In the genomic region with DNA sequence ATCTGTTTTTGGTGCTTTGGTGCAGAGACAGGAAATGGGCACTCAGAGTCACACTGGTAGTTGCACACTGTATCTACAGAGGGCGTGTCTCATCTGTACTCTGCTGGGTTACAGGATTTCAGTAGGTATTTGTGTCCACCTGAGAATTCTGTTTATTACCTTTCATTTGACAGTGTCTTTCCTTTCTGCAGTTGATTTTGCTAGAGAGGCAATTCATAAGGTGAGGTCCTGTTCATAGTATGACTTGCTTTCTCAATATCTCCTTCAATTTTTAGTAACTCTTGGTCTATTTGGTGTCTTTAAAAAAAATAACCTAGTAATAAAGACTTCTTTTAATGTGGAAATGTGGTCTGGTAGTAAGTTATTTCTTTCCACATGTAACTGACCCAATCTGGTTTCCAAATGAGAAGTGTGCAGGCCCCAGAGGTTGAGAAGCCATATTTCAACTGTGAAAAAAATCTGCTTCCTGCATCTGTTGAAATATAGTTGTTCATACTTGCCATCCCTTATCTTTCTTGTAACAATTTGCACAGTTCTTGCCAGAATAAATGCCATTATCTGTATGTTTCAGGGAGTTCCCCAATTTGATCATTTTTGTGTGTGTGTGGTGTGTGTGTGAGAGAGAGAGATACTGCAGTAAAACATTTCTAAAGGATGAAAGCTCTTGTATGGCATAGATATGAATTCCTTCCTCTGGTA, we compare ENCODE assay signal across 1 cellular context.
TF ChIP-seq lines count a peak whose summit lies in the region.

No MANE protein-coding gene starts in this region.

TF ChIP-seq in K562, 482 proteins besides CTCF, POLR2A, EP300 and RAD21 (continued from another document and continues in another):
- TF ChIP-seq CHD1 (IDR thresholded peaks at IDR 0.05; ENCODE audit: low read length) (no peak), GTF2E2 (tag; IDR thresholded peaks at IDR 0.05) (0 out of 2 replicates have a peak, but pooled peaks have one; percentile 25), ZNF830 (CRISPR knock-in tag; IDR thresholded peaks at IDR 0.05) (no peak), RBM25 (IDR thresholded peaks at IDR 0.05; ENCODE audit: low read depth, low read length, severe bottlenecking) (no peak), ATF1 (CRISPR knock-in tag; IDR thresholded peaks at IDR 0.05) (no peak), ATF1 (tag; IDR thresholded peaks at IDR 0.05) (peak; percentile 26; the same call in 1 of the 2 replicates), NR2F6 (CRISPR knock-in tag; IDR thresholded peaks at IDR 0.05) (no peak), BCOR (IDR thresholded peaks at IDR 0.05) (peak; percentile 54; the same call in 1 of the 2 replicates), NFRKB (IDR thresholded peaks at IDR 0.05; ENCODE audit: low read depth) (peak; percentile 77), SREBF2 (CRISPR knock-in tag; IDR thresholded peaks at IDR 0.05) (no peak), RAD51 (IDR thresholded peaks at IDR 0.05; ENCODE audit: borderline replicate concordance, low read depth) (no peak), GATAD2A (IDR thresholded peaks at IDR 0.05) (peak; percentile 97), DNMT1 (IDR thresholded peaks at IDR 0.05) (no peak), MLX (CRISPR knock-in tag; conservative IDR thresholded peaks at IDR 0.05) (no peak), JUNB (CRISPR knock-in tag; conservative IDR thresholded peaks at IDR 0.05) (no peak), SOX6 (IDR thresholded peaks at IDR 0.05) (peak; percentile 98), CBFA2T2 (conservative IDR thresholded peaks at IDR 0.05) (peak; percentile 99), CXXC5 (CRISPR knock-in tag; IDR thresholded peaks at IDR 0.05) (peak; percentile 40), ZNF324 (CRISPR knock-in tag; IDR thresholded peaks at IDR 0.05) (no peak), ARHGAP35 (IDR thresholded peaks at IDR 0.05; ENCODE audit: partially characterized antibody) (no peak), CTCFL (IDR thresholded peaks at IDR 0.05; ENCODE audit: borderline replicate concordance, insufficient read depth, low read depth, low read length, poor library complexity, severe bottlenecking) (no peak), NFIC (IDR thresholded peaks at IDR 0.05) (peak; percentile 97), ZNF766 (CRISPR knock-in tag; conservative IDR thresholded peaks at IDR 0.05) (peak; percentile 77), XRCC5 (IDR thresholded peaks at IDR 0.05; ENCODE audit: low read depth, low read length) (no peak), NR2C2 (CRISPR knock-in tag; IDR thresholded peaks at IDR 0.05) (no peak), NR2C2 (tag; IDR thresholded peaks at IDR 0.05) (no peak; the same call in 1 of the 2 replicates), ZFP30 (CRISPR knock-in tag; IDR thresholded peaks at IDR 0.05; ENCODE audit: borderline replicate concordance) (no peak), U2AF2 (optimal IDR thresholded peaks at IDR 0.05; ENCODE audit: low read depth, low read length) (no peak), SMAD3 (CRISPR knock-in tag; conservative IDR thresholded peaks at IDR 0.05) (no peak), CBX2 (IDR thresholded peaks at IDR 0.05; ENCODE audit: insufficient read depth, low read length, poor library complexity, severe bottlenecking) (no peak), NCOR1 (IDR thresholded peaks at IDR 0.05) (peak; percentile 99), FOXJ2 (tag; IDR thresholded peaks at IDR 0.05) (peak; percentile 28; the same call in 1 of the 2 replicates), MYC (IDR thresholded peaks at IDR 0.05; ENCODE audit: low read depth, low read length) (peak; percentile 48; the same call in 1 of the 2 replicates), MYC (CRISPR knock-in tag; IDR thresholded peaks at IDR 0.05; ENCODE audit: borderline replicate concordance, low read depth) (no peak), NBN (IDR thresholded peaks at IDR 0.05; ENCODE audit: low read depth) (peak; percentile 91), SLC30A9 (CRISPR knock-in tag; IDR thresholded peaks at IDR 0.05) (no peak), KAT7 (CRISPR knock-in tag; IDR thresholded peaks at IDR 0.05; ENCODE audit: borderline replicate concordance) (no peak), PCBP2 (IDR thresholded peaks at IDR 0.05; ENCODE audit: low read depth, low read length, poor library complexity, severe bottlenecking) (no peak), ILF3 (IDR thresholded peaks at IDR 0.05; ENCODE audit: borderline replicate concordance) (no peak), MTA2 (IDR thresholded peaks at IDR 0.05; ENCODE audit: low read depth) (peak; percentile 96), HIVEP1 (CRISPR knock-in tag; IDR thresholded peaks at IDR 0.05) (no peak), ZC3H11A (IDR thresholded peaks at IDR 0.05; ENCODE audit: low read depth, low read length) (no peak), ETS2 (tag; IDR thresholded peaks at IDR 0.05; ENCODE audit: borderline replicate concordance, poor library complexity, severe bottlenecking) (no peak), TAF15 (IDR thresholded peaks at IDR 0.05; ENCODE audit: low read depth, low read length) (no peak), RBM15 (IDR thresholded peaks at IDR 0.05; ENCODE audit: insufficient read depth, low read length) (no peak), RB1 (IDR thresholded peaks at IDR 0.05; ENCODE audit: low read depth) (no peak)
- TF ChIP-seq, protein P1, sequence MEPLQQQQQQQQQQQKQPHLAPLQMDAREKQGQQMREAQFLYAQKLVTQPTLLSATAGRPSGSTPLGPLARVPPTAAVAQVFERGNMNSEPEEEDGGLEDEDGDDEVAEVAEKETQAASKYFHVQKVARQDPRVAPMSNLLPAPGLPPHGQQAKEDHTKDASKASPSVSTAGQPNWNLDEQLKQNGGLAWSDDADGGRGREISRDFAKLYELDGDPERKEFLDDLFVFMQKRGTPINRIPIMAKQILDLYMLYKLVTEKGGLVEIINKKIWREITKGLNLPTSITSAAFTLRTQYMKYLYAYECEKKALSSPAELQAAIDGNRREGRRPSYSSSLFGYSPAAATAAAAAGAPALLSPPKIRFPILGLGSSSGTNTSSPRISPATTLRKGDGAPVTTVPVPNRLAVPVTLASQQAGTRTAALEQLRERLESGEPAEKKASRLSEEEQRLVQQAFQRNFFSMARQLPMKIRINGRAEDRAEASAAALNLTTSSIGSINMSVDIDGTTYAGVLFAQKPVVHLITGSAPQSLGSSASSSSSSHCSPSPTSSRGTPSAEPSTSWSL (CRISPR knock-in tag; IDR thresholded peaks at IDR 0.05; ENCODE audit: borderline replicate concordance), result no peak
- TF ChIP-seq, protein P2, sequence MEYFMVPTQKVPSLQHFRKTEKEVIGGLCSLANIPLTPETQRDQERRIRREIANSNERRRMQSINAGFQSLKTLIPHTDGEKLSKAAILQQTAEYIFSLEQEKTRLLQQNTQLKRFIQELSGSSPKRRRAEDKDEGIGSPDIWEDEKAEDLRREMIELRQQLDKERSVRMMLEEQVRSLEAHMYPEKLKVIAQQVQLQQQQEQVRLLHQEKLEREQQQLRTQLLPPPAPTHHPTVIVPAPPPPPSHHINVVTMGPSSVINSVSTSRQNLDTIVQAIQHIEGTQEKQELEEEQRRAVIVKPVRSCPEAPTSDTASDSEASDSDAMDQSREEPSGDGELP (CRISPR knock-in tag; IDR thresholded peaks at IDR 0.05; ENCODE audit: borderline replicate concordance), result no peak
- TF ChIP-seq, protein P3, sequence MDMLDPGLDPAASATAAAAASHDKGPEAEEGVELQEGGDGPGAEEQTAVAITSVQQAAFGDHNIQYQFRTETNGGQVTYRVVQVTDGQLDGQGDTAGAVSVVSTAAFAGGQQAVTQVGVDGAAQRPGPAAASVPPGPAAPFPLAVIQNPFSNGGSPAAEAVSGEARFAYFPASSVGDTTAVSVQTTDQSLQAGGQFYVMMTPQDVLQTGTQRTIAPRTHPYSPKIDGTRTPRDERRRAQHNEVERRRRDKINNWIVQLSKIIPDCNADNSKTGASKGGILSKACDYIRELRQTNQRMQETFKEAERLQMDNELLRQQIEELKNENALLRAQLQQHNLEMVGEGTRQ (CRISPR knock-in tag; IDR thresholded peaks at IDR 0.05), result no peak
- TF ChIP-seq, protein P4, sequence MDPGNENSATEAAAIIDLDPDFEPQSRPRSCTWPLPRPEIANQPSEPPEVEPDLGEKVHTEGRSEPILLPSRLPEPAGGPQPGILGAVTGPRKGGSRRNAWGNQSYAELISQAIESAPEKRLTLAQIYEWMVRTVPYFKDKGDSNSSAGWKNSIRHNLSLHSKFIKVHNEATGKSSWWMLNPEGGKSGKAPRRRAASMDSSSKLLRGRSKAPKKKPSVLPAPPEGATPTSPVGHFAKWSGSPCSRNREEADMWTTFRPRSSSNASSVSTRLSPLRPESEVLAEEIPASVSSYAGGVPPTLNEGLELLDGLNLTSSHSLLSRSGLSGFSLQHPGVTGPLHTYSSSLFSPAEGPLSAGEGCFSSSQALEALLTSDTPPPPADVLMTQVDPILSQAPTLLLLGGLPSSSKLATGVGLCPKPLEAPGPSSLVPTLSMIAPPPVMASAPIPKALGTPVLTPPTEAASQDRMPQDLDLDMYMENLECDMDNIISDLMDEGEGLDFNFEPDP (CRISPR knock-in tag; IDR thresholded peaks at IDR 0.05), result no peak
- TF ChIP-seq, protein P5, sequence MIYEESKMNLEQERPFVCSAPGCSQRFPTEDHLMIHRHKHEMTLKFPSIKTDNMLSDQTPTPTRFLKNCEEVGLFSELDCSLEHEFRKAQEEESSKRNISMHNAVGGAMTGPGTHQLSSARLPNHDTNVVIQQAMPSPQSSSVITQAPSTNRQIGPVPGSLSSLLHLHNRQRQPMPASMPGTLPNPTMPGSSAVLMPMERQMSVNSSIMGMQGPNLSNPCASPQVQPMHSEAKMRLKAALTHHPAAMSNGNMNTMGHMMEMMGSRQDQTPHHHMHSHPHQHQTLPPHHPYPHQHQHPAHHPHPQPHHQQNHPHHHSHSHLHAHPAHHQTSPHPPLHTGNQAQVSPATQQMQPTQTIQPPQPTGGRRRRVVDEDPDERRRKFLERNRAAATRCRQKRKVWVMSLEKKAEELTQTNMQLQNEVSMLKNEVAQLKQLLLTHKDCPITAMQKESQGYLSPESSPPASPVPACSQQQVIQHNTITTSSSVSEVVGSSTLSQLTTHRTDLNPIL (CRISPR knock-in tag; IDR thresholded peaks at IDR 0.05), result no peak
- TF ChIP-seq, protein P6, sequence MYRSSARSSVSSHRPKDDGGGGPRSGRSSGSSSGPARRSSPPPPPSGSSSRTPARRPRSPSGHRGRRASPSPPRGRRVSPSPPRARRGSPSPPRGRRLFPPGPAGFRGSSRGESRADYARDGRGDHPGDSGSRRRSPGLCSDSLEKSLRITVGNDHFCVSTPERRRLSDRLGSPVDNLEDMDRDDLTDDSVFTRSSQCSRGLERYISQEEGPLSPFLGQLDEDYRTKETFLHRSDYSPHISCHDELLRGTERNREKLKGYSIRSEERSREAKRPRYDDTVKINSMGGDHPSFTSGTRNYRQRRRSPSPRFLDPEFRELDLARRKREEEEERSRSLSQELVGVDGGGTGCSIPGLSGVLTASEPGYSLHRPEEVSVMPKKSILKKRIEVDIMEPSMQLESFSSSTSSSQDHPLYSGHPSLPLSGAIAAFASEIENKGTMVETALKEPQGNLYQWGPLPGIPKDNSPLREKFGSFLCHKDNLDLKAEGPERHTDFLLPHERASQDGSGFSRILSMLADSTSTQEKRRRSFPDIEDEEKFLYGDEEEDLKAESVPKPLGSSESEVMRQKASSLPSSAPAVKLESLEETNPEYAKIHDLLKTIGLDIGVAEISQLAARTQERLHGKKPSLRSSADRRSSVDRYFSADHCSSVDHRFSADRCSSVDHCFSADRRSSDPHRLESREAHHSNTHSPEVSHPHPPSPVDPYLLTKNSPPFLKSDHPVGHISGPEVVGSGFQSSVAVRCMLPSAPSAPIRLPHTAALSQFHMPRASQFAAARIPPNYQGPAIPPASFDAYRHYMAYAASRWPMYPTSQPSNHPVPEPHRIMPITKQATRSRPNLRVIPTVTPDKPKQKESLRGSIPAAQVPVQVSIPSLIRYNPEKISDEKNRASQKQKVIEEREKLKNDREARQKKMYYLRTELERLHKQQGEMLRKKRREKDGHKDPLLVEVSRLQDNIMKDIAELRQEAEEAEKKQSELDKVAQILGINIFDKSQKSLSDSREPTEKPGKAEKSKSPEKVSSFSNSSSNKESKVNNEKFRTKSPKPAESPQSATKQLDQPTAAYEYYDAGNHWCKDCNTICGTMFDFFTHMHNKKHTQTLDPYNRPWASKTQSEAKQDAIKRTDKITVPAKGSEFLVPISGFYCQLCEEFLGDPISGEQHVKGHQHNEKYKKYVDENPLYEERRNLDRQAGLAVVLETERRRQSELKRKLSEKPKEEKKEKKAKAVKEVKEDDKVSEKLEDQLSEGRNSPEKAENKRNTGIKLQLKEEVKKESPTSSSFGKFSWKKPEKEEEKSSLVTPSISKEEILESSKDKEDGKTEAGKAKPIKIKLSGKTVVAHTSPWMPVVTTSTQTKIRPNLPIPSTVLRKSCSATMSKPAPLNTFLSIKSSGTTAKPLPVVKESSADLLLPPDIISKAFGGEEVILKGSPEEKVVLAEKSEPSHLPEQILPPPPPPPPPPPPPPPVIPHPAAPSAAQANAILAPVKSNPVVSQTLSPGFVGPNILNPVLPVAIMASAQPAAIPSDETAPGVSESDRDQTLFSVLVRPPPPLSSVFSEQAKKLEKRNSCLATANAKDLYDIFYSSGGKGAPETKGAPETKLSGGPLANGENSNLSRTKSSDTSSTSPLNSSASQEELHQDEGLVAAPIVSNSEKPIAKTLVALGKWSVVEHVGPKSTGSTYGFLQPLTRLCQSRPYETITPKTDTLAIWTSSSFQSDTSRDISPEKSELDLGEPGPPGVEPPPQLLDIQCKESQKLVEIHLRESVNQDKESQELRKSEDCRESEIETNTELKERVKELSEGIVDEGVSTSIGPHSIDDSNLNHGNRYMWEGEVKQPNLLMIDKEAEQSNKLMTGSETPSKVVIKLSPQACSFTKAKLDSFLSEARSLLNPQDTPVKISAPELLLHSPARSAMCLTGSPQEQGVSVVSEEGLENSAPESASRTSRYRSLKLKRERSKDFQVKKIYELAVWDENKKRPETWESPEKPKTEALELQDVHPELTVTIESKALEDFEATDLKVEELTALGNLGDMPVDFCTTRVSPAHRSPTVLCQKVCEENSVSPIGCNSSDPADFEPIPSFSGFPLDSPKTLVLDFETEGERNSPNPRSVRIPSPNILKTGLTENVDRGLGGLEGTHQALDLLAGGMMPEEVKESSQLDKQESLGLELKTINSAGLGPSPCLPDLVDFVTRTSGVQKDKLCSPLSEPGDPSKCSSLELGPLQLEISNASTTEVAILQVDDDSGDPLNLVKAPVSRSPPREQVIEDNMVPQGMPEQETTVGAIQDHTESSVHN (IDR thresholded peaks at IDR 0.05; ENCODE audit: borderline replicate concordance in 1 of 2, low read depth in 1 of 2), result no peak
